7 cellular contexts compared by ENCODE assay signal in the genomic region with DNA sequence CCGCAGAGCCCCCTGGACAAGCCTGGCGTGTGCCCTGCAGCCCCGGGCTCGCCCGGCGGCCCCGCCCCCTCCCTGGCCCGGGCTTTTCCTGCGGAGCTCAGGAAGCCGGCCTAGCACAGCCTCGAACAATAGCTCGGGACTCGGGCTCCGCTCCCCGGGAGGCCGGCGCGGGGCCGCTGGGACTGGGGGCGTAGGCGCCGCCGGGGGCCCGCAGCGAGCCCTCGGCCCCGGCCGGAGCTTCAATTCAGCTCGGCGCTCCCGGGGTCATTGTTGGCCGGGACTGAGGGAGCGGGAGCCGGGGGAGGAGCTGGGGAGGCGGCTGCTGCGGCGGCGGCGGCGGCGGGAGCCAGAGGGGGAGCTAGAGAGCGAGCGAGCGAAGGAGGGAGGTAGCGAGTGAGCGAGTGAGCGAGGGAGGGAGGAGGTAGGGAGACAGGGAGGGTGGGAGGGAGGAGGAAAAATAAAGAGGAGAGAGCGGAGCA. TPM values are rescaled to one million over a fixed set of nuclear protein-coding genes. Genes with fewer than 3 reads are reported as not detected.
DNase-seq lines count a peak whose midpoint lies in the region; ATAC-seq lines count a peak whose summit lies in the region.

No MANE protein-coding gene starts in this region.

- H3K27ac Mint-ChIP-seq in activated CD4-positive, alpha-beta T cell treated with anti-CD3 and anti-CD28 coated beads for 36 hours: no peak overlapping the region

- no peaks in the 10 kb centered on the region for H3K36me3 Mint-ChIP-seq in activated CD4-positive, alpha-beta T cell treated with anti-CD3 and anti-CD28 coated beads for 36 hours (ENCODE audit: low read depth)

- intact Hi-C loops in activated CD4-positive, alpha-beta T cell treated with anti-CD3 and anti-CD28 coated beads for 36 hours (cut with DNase I, micrococcal nuclease): loop anchor here (2.0 to 10.0 kb wide), 2 partner anchors 72 to 432 kb away; partner anchors contain the start of gene CCDC14 (in 1 of the 2)
- intact Hi-C loops in left colon (cut with DNase I, micrococcal nuclease): no loop called here

- ATAC-seq in GM18868 (IDR thresholded peaks at IDR 0.05; ENCODE audit: unreplicated experiment) (peak; percentile 93), HG03103 (IDR thresholded peaks at IDR 0.05; ENCODE audit: low read depth, unreplicated experiment) (peak; percentile 80), left colon (peak; percentile 94)
- ATAC-seq in activated CD4-positive, alpha-beta T cell treated with anti-CD3 and anti-CD28 coated beads for 36 hours: peak; percentile 93

- DNase-seq in NCI-H2227 (lab: John Stamatoyannopoulos, UW; ENCODE audit: unreplicated experiment) (peak; percentile 80), left colon (peak; percentile 83 to 89)
- DNase-seq in activated CD4-positive, alpha-beta T cell treated with anti-CD3 and anti-CD28 coated beads for 36 hours: peak; percentile 85
- peak; percentile 3 to 54 for DNase-seq in stimulated activated CD4-positive, alpha-beta T cell treated with anti-CD3 and anti-CD28 coated beads, Interleukin-1b, Interleukin-23, amount 100 ng/mL, for 1 hour (ENCODE audit: low read depth in 2 of 2)

- H3K9me3 Mint-ChIP-seq in activated CD4-positive, alpha-beta T cell treated with anti-CD3 and anti-CD28 coated beads for 36 hours (ENCODE audit: low read depth): peaks cover 3% of the 10 kb centered on the region

- peak overlapping the region; percentile 81 for H3K27ac ChIP-seq in cingulate gyrus (ENCODE audit: low read depth, low read length)

- no peak overlapping the region for H3K4me3 Mint-ChIP-seq in activated CD4-positive, alpha-beta T cell treated with anti-CD3 and anti-CD28 coated beads for 36 hours

- CTCF ChIA-PET in activated CD4-positive, alpha-beta T cell treated with anti-CD3 and anti-CD28 coated beads for 36 hours (lab: Charles Lee): interaction anchor here (0.6 to 2.1 kb wide), 20 partner anchors 9 to 597 kb away, joined by 3 to 8 read pairs (median 3); no protein-coding TSS in a partner anchor

- peaks cover 46% of the 10 kb centered on the region for H3K27me3 Mint-ChIP-seq in activated CD4-positive, alpha-beta T cell treated with anti-CD3 and anti-CD28 coated beads for 36 hours

- peaks cover 6% of the 10 kb centered on the region for H3K4me1 Mint-ChIP-seq in activated CD4-positive, alpha-beta T cell treated with anti-CD3 and anti-CD28 coated beads for 36 hours

- POLR2A ChIA-PET in activated CD4-positive, alpha-beta T cell treated with anti-CD3 and anti-CD28 coated beads for 36 hours (lab: Charles Lee): no interaction called here

RNA-seq across cellular contexts. Expression of gene KALRN, which starts 0.2 kb away (rescaled TPM):
- 1 to 10 TPM; 2.1 to 2.5 TPM for total RNA-seq in activated CD4-positive, alpha-beta T cell treated with anti-CD3 and anti-CD28 coated beads for 36 hours
- total RNA-seq in left colon: 10 to 100 TPM; 64.7 to 74.3 TPM

RNA-seq across cellular contexts. Expression of gene ROPN1, which starts 41.0 kb away (rescaled TPM):
- not detected for total RNA-seq in activated CD4-positive, alpha-beta T cell treated with anti-CD3 and anti-CD28 coated beads for 36 hours
- total RNA-seq in left colon: 1 to 10 TPM; 2.0 to 3.2 TPM

Comparison
In these comparisons a context has a peak if more than half of its experiments do, and no peak if none do; other contexts are left out.
1. Peak in every context shown above with its lines: DNase-seq, ATAC-seq and H3K27ac ChIP-seq.
2. DNase-seq: peak in every context shown above with its lines; median percentile 86 in left colon; 85 in activated CD4-positive, alpha-beta T cell treated with anti-CD3 and anti-CD28 coated beads for 36 hours; 80 in NCI-H2227; 28 in stimulated activated CD4-positive, alpha-beta T cell treated with anti-CD3 and anti-CD28 coated beads, Interleukin-1b, Interleukin-23, amount 100 ng/mL, for 1 hour.
3. RNA of gene KALRN, which starts 0.2 kb away (total RNA-seq): 64.7 to 74.3 TPM in left colon; 2.1 to 2.5 TPM in activated CD4-positive, alpha-beta T cell treated with anti-CD3 and anti-CD28 coated beads for 36 hours; every median in the first group is over 10 times any median in the second.
4. intact Hi-C loops: an anchor here in activated CD4-positive, alpha-beta T cell treated with anti-CD3 and anti-CD28 coated beads for 36 hours (2.0 to 10.0 kb wide); none called in left colon.